In the genomic region with DNA sequence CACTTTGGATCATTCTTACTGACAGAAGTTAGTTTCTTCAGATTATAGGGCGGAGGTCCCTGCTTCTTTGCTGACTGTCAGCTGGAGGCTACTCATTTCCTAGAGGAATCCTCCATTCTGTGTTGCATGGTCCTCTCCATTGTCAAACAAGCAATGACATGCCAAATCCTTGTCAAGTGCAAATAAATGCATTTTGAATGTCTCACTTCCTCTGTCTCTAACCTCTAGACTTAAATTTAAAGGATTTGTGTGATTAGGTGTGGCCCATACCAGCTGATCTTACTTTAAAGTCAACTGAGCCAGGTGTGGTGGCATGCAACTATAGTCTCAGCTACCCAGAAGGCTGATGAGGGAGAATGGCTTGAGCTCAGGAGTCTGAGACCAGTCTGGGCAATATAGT, we compare ENCODE assay signal across 32 cellular contexts.
"Had no signal": no experiment of that assay in that cellular context is flagged by ENCODE, and none has a peak within 500 bp of the region (broad histone marks: within the 10 kb centered on the region; RNA-seq: fewer than 3 reads in every experiment).

No MANE protein-coding gene starts in this region.

- H3K36me3 ChIP-seq: ascending aorta, breast epithelium, esophagus muscularis mucosa, WERI-Rb-1 had no signal

- H3K36me3 Mint-ChIP-seq: activated naive CD4-positive, alpha-beta T cell treated with anti-CD3 and anti-CD28 coated beads, Interleukin-2, amount 10 ng/mL, durations not matched to agents 7 days and 5 days; activated naive CD8-positive, alpha-beta T cell treated with anti-CD3 and anti-CD28 coated beads, Interleukin-2, amount 10 ng/mL, durations not matched to agents 7 days and 5 days; brain had no signal

- H3K27ac ChIP-seq: ascending aorta, breast epithelium, coronary artery, dorsolateral prefrontal cortex, esophagus muscularis mucosa, WERI-Rb-1 had no signal

- H3K27ac Mint-ChIP-seq: activated B cell treated with CpG ODN at 0.5 μM for 24 hours; activated CD8-positive, alpha-beta T cell treated with anti-CD3 and anti-CD28 coated beads for 36 hours; activated naive CD4-positive, alpha-beta T cell treated with anti-CD3 and anti-CD28 coated beads, Interleukin-2, amount 10 ng/mL, durations not matched to agents 7 days and 5 days; activated naive CD4-positive, alpha-beta T cell treated with anti-CD3 and anti-CD28 coated beads, Interleukin-2, amount 50 U/mL, for 72 hours; activated naive CD8-positive, alpha-beta T cell treated with anti-CD3 and anti-CD28 coated beads, Interleukin-2, amount 10 ng/mL, durations not matched to agents 7 days and 5 days; activated T-helper 1 cell treated with anti-CD3 and anti-CD28 coated beads, Interleukin-12 subunit alpha, Interleukin-12 subunit beta, Interleukin-2, Interleukin-4 antibody, amounts not matched to agents 30 ng/mL and 10 ng/mL and 1 ng/mL, durations not matched to agents 14 hours and 24 hours and 36 hours; activated T-helper 2 cell treated with anti-CD3 and anti-CD28 coated beads, Interferon-gamma antibody, Interleukin-2, Interleukin-4, amounts not matched to agents 10 μg/mL and 5 μg/mL and 100 μg/mL, durations not matched to agents 14 hours and 24 hours and 36 hours; brain; dendritic cell treated with granulocyte-macrophage colony-stimulating factor and Interleukin-4, amounts not matched to agents 40 ng/mL and 50 ng/mL, for 4 days; T-helper 17 cell; T-helper 2 cell treated with Interferon-gamma antibody and Interleukin-4, amounts not matched to agents 5 μg/mL and 100 μg/mL, for 36 hours had no signal

- H3K27me3 ChIP-seq: ascending aorta, breast epithelium, dorsolateral prefrontal cortex, esophagus muscularis mucosa had no signal

- FAIRE-seq: frontal cortex had no signal

- H3K4me1 ChIP-seq: ascending aorta, breast epithelium, esophagus muscularis mucosa had no signal

- DNase-seq: activated B cell treated with CpG ODN at 0.5 μM for 24 hours; activated CD4-positive, alpha-beta T cell treated with anti-CD3 and anti-CD28 coated beads for 48 hours; activated CD4-positive, alpha-beta T cell treated with anti-CD3 and anti-CD28 coated beads, Interleukin-2, amount 50 U/mL, for 1 hour; activated CD4-positive, alpha-beta T cell treated with anti-CD3 and anti-CD28 coated beads, Interleukin-2, amount 50 U/mL, for 48 hours; activated CD8-positive, alpha-beta memory T cell treated with anti-CD3 and anti-CD28 coated beads for 24 hours; activated CD8-positive, alpha-beta T cell treated with anti-CD3 and anti-CD28 coated beads for 36 hours; activated effector memory CD4-positive, alpha-beta T cell treated with anti-CD3 and anti-CD28 coated beads, Interleukin-2, amount 50 U/mL, for 16 hours; activated naive CD4-positive, alpha-beta T cell treated with anti-CD3 and anti-CD28 coated beads, Interleukin-2, amount 10 ng/mL, durations not matched to agents 7 days and 5 days; activated naive CD8-positive, alpha-beta T cell treated with anti-CD3 and anti-CD28 coated beads, Interleukin-2, amount 10 ng/mL, durations not matched to agents 7 days and 5 days; activated T-cell treated with anti-CD3 and anti-CD28 coated beads, Interleukin-2, amount 50 U/mL, for 4 hours; dorsolateral prefrontal cortex; effector memory CD4-positive, alpha-beta T cell; erythroblast; head of caudate nucleus; hippocampal formation; T-helper 1 cell; T-helper 17 cell; T1000; WERI-Rb-1 had no signal

- H3K4me3 ChIP-seq: ascending aorta, breast epithelium, coronary artery, dorsolateral prefrontal cortex, esophagus muscularis mucosa had no signal

- H3K4me3 Mint-ChIP-seq: activated B cell treated with CpG ODN at 0.5 μM for 24 hours; activated CD8-positive, alpha-beta T cell treated with anti-CD3 and anti-CD28 coated beads for 36 hours; activated naive CD4-positive, alpha-beta T cell treated with anti-CD3 and anti-CD28 coated beads, Interleukin-2, amount 10 ng/mL, durations not matched to agents 7 days and 5 days; activated naive CD8-positive, alpha-beta T cell treated with anti-CD3 and anti-CD28 coated beads, Interleukin-2, amount 10 ng/mL, durations not matched to agents 7 days and 5 days; activated T-cell treated with anti-CD3 and anti-CD28 coated beads, Interleukin-2, amount 50 U/mL, for 4 hours; activated T-helper 1 cell treated with anti-CD3 and anti-CD28 coated beads, Interleukin-12 subunit alpha, Interleukin-12 subunit beta, Interleukin-2, Interleukin-4 antibody, amounts not matched to agents 30 ng/mL and 10 ng/mL and 1 ng/mL, durations not matched to agents 14 hours and 24 hours and 36 hours; brain; central memory CD8-positive, alpha-beta T cell; dendritic cell treated with granulocyte-macrophage colony-stimulating factor and Interleukin-4, amounts not matched to agents 40 ng/mL and 50 ng/mL, for 4 days; T-helper 17 cell; T-helper 2 cell treated with Interferon-gamma antibody and Interleukin-4, amounts not matched to agents 5 μg/mL and 100 μg/mL, for 36 hours had no signal

- H3K9me3 Mint-ChIP-seq: activated B cell treated with CpG ODN at 0.5 μM for 24 hours had no signal

- H3K27me3 Mint-ChIP-seq: activated B cell treated with CpG ODN at 0.5 μM for 24 hours; activated CD8-positive, alpha-beta T cell treated with anti-CD3 and anti-CD28 coated beads for 36 hours; activated naive CD4-positive, alpha-beta T cell treated with anti-CD3 and anti-CD28 coated beads, Interleukin-2, amount 10 ng/mL, durations not matched to agents 7 days and 5 days; activated naive CD8-positive, alpha-beta T cell treated with anti-CD3 and anti-CD28 coated beads, Interleukin-2, amount 10 ng/mL, durations not matched to agents 7 days and 5 days; brain; central memory CD8-positive, alpha-beta T cell; dendritic cell treated with granulocyte-macrophage colony-stimulating factor and Interleukin-4, amounts not matched to agents 40 ng/mL and 50 ng/mL, for 4 days; T-helper 17 cell had no signal

- ATAC-seq: activated CD4-positive, CD25-positive, alpha-beta regulatory T cell treated with anti-CD3 and anti-CD28 coated beads, Interleukin-2, amount 50 U/mL, for 24 hours; activated CD8-positive, alpha-beta T cell treated with anti-CD3 and anti-CD28 coated beads for 36 hours; activated naive CD4-positive, alpha-beta T cell treated with anti-CD3 and anti-CD28 coated beads, Interleukin-2, amount 50 U/mL, for 72 hours; activated T-cell treated with anti-CD3 and anti-CD28 coated beads, Interleukin-2, amount 50 U/mL, for 4 hours; T-helper 17 cell had no signal

- H3K4me1 Mint-ChIP-seq: activated B cell treated with CpG ODN at 0.5 μM for 24 hours; activated naive CD4-positive, alpha-beta T cell treated with anti-CD3 and anti-CD28 coated beads, Interleukin-2, amount 10 ng/mL, durations not matched to agents 7 days and 5 days; activated naive CD8-positive, alpha-beta T cell treated with anti-CD3 and anti-CD28 coated beads, Interleukin-2, amount 10 ng/mL, durations not matched to agents 7 days and 5 days; brain; central memory CD8-positive, alpha-beta T cell; T-helper 17 cell had no signal
